ENCODE assay signal across 1 cellular context in the genomic region with DNA sequence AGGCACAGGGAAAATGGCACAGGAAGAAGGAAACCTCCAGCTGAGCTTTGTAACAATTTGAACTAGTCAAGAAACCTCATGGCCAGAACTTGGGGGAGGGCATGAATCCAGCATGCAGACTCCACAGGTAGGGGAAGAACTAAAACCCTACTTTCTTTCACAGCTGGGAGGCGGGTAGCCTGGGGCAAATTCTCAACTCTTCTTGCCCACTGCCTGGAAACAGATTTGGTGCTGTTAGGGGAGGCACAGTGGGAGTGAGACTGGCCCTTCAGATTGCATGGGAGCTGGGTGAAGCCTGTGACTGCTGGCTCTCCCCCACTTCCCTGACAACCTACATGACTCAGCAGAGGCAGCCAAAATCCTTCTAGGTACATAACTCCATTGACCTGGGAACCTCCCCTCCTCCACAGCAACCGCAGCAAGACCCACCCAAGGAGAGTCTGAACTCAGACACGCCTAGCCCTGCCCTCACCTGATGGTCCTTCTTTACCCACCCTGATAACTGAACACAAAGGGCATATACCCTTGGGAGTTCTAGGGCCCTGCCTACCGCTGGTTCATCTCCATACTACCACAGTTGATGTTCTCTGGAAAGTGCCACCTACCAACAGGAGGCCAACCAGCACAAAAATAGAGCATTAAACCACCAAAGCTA.
TF ChIP-seq lines count a peak whose summit lies in the region.

No MANE protein-coding gene starts in this region.

TF ChIP-seq in K562, 482 proteins besides CTCF, POLR2A, EP300 and RAD21 (continued from another document and continues in another):
- TF ChIP-seq GATAD2A (IDR thresholded peaks at IDR 0.05) (peak; percentile 33; the same call in 1 of the 2 replicates), ZNF146 (CRISPR knock-in tag; IDR thresholded peaks at IDR 0.05; ENCODE audit: unreplicated experiment) (no peak), ZFX (CRISPR knock-in tag; IDR thresholded peaks at IDR 0.05) (peak; percentile 31), YBX1 (IDR thresholded peaks at IDR 0.05) (no peak), HDGF (IDR thresholded peaks at IDR 0.05) (peak; percentile 92), ATF1 (CRISPR knock-in tag; IDR thresholded peaks at IDR 0.05) (no peak), ATF1 (tag; IDR thresholded peaks at IDR 0.05) (peak; percentile 49), KLF13 (tag; IDR thresholded peaks at IDR 0.05; ENCODE audit: borderline replicate concordance, low read depth) (no peak; the same call in 1 of the 2 replicates), TCF7 (IDR thresholded peaks at IDR 0.05; ENCODE audit: borderline replicate concordance) (no peak), ETV6 (IDR thresholded peaks at IDR 0.05; ENCODE audit: borderline replicate concordance in 1 of 2, low read depth in 2 of 2, low read length in 1 of 2) (no peak), ETV6 (CRISPR knock-in tag; IDR thresholded peaks at IDR 0.05; ENCODE audit: borderline replicate concordance) (no peak), RFX7 (CRISPR knock-in tag; IDR thresholded peaks at IDR 0.05) (no peak), ZNF444 (CRISPR knock-in tag; IDR thresholded peaks at IDR 0.05) (no peak), FOSL1 (tag; conservative IDR thresholded peaks at IDR 0.05) (peak; percentile 70), MXI1 (IDR thresholded peaks at IDR 0.05; ENCODE audit: low read depth, low read length) (no peak), ZNF644 (tag; IDR thresholded peaks at IDR 0.05; ENCODE audit: low read depth) (peak; percentile 44; the same call in 1 of the 2 replicates), KHSRP (IDR thresholded peaks at IDR 0.05) (no peak), MIER1 (IDR thresholded peaks at IDR 0.05; ENCODE audit: low read depth) (peak; percentile 7; the same call in 1 of the 2 replicates), NFRKB (IDR thresholded peaks at IDR 0.05; ENCODE audit: low read depth) (peak; percentile 85; the same call in 1 of the 2 replicates), GATAD2B (IDR thresholded peaks at IDR 0.05; ENCODE audit: borderline replicate concordance) (no peak), DACH1 (IDR thresholded peaks at IDR 0.05; ENCODE audit: partially characterized antibody) (no peak), HLTF (IDR thresholded peaks at IDR 0.05) (0 out of 2 replicates have a peak, but pooled peaks have one; percentile 12), ETV5 (CRISPR knock-in tag; IDR thresholded peaks at IDR 0.05; ENCODE audit: low read depth) (no peak; the same call in 1 of the 2 replicates), FUS (optimal IDR thresholded peaks at IDR 0.05; ENCODE audit: low read depth, low read length) (no peak), NONO (IDR thresholded peaks at IDR 0.05; ENCODE audit: low read depth in 2 of 2, low read length in 1 of 2) (peak in 1 of 2 experiments; percentile 40; a peak in 1 of 4 replicates), JUNB (CRISPR knock-in tag; conservative IDR thresholded peaks at IDR 0.05) (no peak), EWSR1 (IDR thresholded peaks at IDR 0.05; ENCODE audit: borderline replicate concordance, low read depth, partially characterized antibody) (no peak), MECOM (CRISPR knock-in tag; IDR thresholded peaks at IDR 0.05) (0 out of 2 replicates have a peak, but pooled peaks have one; percentile 9), TBL1XR1 (IDR thresholded peaks at IDR 0.05; ENCODE audit: low read length in 2 of 2) (no peak; a peak in 1 of 4 replicates), NR2C1 (IDR thresholded peaks at IDR 0.05) (no peak), NR2C1 (tag; IDR thresholded peaks at IDR 0.05) (peak; percentile 47), FOXJ3 (CRISPR knock-in tag; IDR thresholded peaks at IDR 0.05) (no peak), NEUROD1 (IDR thresholded peaks at IDR 0.05; ENCODE audit: borderline replicate concordance, low read depth, low read length, partially characterized antibody) (peak; percentile 33), RHOXF2B (CRISPR knock-in tag; conservative IDR thresholded peaks at IDR 0.05) (0 out of 2 replicates have a peak, but pooled peaks have one; percentile 64), NFATC3 (IDR thresholded peaks at IDR 0.05) (no peak)
- TF ChIP-seq, protein P1, sequence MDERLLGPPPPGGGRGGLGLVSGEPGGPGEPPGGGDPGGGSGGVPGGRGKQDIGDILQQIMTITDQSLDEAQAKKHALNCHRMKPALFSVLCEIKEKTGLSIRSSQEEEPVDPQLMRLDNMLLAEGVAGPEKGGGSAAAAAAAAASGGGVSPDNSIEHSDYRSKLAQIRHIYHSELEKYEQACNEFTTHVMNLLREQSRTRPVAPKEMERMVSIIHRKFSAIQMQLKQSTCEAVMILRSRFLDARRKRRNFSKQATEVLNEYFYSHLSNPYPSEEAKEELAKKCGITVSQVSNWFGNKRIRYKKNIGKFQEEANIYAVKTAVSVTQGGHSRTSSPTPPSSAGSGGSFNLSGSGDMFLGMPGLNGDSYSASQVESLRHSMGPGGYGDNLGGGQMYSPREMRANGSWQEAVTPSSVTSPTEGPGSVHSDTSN (CRISPR knock-in tag; IDR thresholded peaks at IDR 0.05; ENCODE audit: low read depth): no peak
- TF ChIP-seq, protein P1 (tag; conservative IDR thresholded peaks at IDR 0.05; ENCODE audit: low read depth): 0 out of 2 replicates have a peak, but pooled peaks have one; percentile 9
- TF ChIP-seq, protein P2, sequence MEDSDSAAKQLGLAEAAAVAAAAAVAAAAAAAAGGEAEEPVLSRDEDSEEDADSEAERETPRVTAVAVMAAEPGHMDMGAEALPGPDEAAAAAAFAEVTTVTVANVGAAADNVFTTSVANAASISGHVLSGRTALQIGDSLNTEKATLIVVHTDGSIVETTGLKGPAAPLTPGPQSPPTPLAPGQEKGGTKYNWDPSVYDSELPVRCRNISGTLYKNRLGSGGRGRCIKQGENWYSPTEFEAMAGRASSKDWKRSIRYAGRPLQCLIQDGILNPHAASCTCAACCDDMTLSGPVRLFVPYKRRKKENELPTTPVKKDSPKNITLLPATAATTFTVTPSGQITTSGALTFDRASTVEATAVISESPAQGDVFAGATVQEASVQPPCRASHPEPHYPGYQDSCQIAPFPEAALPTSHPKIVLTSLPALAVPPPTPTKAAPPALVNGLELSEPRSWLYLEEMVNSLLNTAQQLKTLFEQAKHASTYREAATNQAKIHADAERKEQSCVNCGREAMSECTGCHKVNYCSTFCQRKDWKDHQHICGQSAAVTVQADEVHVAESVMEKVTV (CRISPR knock-in tag; IDR thresholded peaks at IDR 0.05): no peak
- TF ChIP-seq, protein P3, sequence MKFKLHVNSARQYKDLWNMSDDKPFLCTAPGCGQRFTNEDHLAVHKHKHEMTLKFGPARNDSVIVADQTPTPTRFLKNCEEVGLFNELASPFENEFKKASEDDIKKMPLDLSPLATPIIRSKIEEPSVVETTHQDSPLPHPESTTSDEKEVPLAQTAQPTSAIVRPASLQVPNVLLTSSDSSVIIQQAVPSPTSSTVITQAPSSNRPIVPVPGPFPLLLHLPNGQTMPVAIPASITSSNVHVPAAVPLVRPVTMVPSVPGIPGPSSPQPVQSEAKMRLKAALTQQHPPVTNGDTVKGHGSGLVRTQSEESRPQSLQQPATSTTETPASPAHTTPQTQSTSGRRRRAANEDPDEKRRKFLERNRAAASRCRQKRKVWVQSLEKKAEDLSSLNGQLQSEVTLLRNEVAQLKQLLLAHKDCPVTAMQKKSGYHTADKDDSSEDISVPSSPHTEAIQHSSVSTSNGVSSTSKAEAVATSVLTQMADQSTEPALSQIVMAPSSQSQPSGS (CRISPR knock-in tag; IDR thresholded peaks at IDR 0.05): no peak
- TF ChIP-seq, protein P4, sequence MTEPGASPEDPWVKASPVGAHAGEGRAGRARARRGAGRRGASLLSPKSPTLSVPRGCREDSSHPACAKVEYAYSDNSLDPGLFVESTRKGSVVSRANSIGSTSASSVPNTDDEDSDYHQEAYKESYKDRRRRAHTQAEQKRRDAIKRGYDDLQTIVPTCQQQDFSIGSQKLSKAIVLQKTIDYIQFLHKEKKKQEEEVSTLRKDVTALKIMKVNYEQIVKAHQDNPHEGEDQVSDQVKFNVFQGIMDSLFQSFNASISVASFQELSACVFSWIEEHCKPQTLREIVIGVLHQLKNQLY (CRISPR knock-in tag; conservative IDR thresholded peaks at IDR 0.05): peak in 1 of 2 experiments; percentile 64; a peak in 1 of 4 replicates
- TF ChIP-seq, protein P5, sequence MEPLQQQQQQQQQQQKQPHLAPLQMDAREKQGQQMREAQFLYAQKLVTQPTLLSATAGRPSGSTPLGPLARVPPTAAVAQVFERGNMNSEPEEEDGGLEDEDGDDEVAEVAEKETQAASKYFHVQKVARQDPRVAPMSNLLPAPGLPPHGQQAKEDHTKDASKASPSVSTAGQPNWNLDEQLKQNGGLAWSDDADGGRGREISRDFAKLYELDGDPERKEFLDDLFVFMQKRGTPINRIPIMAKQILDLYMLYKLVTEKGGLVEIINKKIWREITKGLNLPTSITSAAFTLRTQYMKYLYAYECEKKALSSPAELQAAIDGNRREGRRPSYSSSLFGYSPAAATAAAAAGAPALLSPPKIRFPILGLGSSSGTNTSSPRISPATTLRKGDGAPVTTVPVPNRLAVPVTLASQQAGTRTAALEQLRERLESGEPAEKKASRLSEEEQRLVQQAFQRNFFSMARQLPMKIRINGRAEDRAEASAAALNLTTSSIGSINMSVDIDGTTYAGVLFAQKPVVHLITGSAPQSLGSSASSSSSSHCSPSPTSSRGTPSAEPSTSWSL (CRISPR knock-in tag; IDR thresholded peaks at IDR 0.05; ENCODE audit: borderline replicate concordance): no peak
- TF ChIP-seq, protein P6, sequence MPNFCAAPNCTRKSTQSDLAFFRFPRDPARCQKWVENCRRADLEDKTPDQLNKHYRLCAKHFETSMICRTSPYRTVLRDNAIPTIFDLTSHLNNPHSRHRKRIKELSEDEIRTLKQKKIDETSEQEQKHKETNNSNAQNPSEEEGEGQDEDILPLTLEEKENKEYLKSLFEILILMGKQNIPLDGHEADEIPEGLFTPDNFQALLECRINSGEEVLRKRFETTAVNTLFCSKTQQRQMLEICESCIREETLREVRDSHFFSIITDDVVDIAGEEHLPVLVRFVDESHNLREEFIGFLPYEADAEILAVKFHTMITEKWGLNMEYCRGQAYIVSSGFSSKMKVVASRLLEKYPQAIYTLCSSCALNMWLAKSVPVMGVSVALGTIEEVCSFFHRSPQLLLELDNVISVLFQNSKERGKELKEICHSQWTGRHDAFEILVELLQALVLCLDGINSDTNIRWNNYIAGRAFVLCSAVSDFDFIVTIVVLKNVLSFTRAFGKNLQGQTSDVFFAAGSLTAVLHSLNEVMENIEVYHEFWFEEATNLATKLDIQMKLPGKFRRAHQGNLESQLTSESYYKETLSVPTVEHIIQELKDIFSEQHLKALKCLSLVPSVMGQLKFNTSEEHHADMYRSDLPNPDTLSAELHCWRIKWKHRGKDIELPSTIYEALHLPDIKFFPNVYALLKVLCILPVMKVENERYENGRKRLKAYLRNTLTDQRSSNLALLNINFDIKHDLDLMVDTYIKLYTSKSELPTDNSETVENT (CRISPR knock-in tag; IDR thresholded peaks at IDR 0.05): no peak; the same call in 1 of the 2 replicates
- TF ChIP-seq, protein P7, sequence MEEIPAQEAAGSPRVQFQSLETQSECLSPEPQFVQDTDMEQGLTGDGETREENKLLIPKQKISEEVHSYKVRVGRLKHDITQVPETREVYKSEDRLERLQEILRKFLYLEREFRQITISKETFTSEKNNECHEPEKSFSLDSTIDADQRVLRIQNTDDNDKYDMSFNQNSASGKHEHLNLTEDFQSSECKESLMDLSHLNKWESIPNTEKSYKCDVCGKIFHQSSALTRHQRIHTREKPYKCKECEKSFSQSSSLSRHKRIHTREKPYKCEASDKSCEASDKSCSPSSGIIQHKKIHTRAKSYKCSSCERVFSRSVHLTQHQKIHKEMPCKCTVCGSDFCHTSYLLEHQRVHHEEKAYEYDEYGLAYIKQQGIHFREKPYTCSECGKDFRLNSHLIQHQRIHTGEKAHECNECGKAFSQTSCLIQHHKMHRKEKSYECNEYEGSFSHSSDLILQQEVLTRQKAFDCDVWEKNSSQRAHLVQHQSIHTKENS (CRISPR knock-in tag; IDR thresholded peaks at IDR 0.05): no peak
- TF ChIP-seq, protein P8, sequence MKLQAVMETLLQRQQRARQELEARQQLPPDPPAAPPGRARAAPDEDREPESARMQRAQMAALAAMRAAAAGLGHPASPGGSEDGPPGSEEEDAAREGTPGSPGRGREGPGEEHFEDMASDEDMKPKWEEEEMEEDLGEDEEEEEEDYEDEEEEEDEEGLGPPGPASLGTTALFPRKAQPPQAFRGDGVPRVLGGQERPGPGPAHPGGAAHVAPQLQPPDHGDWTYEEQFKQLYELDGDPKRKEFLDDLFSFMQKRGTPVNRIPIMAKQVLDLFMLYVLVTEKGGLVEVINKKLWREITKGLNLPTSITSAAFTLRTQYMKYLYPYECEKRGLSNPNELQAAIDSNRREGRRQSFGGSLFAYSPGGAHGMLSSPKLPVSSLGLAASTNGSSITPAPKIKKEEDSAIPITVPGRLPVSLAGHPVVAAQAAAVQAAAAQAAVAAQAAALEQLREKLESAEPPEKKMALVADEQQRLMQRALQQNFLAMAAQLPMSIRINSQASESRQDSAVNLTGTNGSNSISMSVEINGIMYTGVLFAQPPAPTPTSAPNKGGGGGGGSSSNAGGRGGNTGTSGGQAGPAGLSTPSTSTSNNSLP (IDR thresholded peaks at IDR 0.05; ENCODE audit: borderline replicate concordance, low read depth, low read length): no peak
- TF ChIP-seq, protein P9, sequence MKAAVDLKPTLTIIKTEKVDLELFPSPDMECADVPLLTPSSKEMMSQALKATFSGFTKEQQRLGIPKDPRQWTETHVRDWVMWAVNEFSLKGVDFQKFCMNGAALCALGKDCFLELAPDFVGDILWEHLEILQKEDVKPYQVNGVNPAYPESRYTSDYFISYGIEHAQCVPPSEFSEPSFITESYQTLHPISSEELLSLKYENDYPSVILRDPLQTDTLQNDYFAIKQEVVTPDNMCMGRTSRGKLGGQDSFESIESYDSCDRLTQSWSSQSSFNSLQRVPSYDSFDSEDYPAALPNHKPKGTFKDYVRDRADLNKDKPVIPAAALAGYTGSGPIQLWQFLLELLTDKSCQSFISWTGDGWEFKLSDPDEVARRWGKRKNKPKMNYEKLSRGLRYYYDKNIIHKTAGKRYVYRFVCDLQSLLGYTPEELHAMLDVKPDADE (conservative IDR thresholded peaks at IDR 0.05; ENCODE audit: control insufficient read depth, low read depth, low read length): no peak
